ENCODE assay signal across 8 cellular contexts in genomic region chr4:146333187-146333894, GRCh38.
DNase-seq lines count a peak whose midpoint lies in the region; ATAC-seq, FAIRE-seq and TF ChIP-seq lines count a peak whose summit lies in the region.

No MANE protein-coding gene starts in this region.

- H3K36me3 ChIP-seq in mucosa of descending colon (ENCODE audit: low read depth) (no peaks in the 10 kb centered on the region), Peyer's patch (no peaks in the 10 kb centered on the region)

- FAIRE-seq in GM19239 (lab: Jason Lieb, UNC), result peak; percentile 97

- H3K27ac ChIP-seq in Peyer's patch, result no peak overlapping the region

- H3K4me3 ChIP-seq in mucosa of descending colon, result no peak overlapping the region
- no peak overlapping the region for H3K4me3 ChIP-seq in Peyer's patch

- H3K4me1 ChIP-seq in mucosa of descending colon (ENCODE audit: low read depth) (no peaks in the 10 kb centered on the region), Peyer's patch (peaks cover 0 to 8% (median 0%) of the 10 kb centered on the region in 4 donors)

- DNase-seq in AML-193 (lab: John Stamatoyannopoulos, UW), result peak; percentile 4 to 34
- peak; percentile 35 for DNase-seq in GM19239 (ENCODE audit: insufficient read length, low spot score)
- DNase-seq in T1000 (lab: John Stamatoyannopoulos, UW), result peak; percentile 7
- peak in 1 of 3 donors; percentile 12 for DNase-seq in mucosa of descending colon
- no peak for DNase-seq in Peyer's patch
- no peak for DNase-seq in medulla oblongata (ENCODE audit: extremely low spot score)
- DNase-seq in HUDEP-2 (lab: John Stamatoyannopoulos, UW; ENCODE audit: unreplicated experiment in 76 of 76), result no peak

- intact Hi-C loops in mucosa of descending colon (cut with DNase I, micrococcal nuclease), result no loop called here

- H3K9me3 ChIP-seq in mucosa of descending colon (no peaks in the 10 kb centered on the region), Peyer's patch (no peaks in the 10 kb centered on the region)

- no peaks in the 10 kb centered on the region for H3K27me3 ChIP-seq in Peyer's patch

- TF ChIP-seq CTCF in mucosa of descending colon (IDR thresholded peaks at IDR 0.05), result no peak
- no peak for TF ChIP-seq CTCF in Peyer's patch (IDR thresholded peaks at IDR 0.05)

- peak; percentile 89 for ATAC-seq in HG03135 (IDR thresholded peaks at IDR 0.05; ENCODE audit: unreplicated experiment)
- ATAC-seq in mucosa of descending colon, result peak; percentile 91

- TF ChIP-seq POLR2A in Peyer's patch (IDR thresholded peaks at IDR 0.05), result no peak

Comparison
In these comparisons a context has a peak if more than half of its experiments do, and no peak if none do; other contexts are left out.
1. DNase-seq: peak in AML-193 (2 of 2), GM19239 (single experiment) and T1000 (single experiment); none in Peyer's patch (0 of 3), medulla oblongata (single experiment) and HUDEP-2 (0 of 76).